In genomic region chr2:8606226-8606625, GRCh38 we compare ENCODE assay signal across 10 cellular contexts.
DNase-seq lines count a peak whose midpoint lies in the region; ATAC-seq and TF ChIP-seq lines count a peak whose summit lies in the region.
"Had no signal": no experiment of that assay in that cellular context is flagged by ENCODE, and none has a peak within 500 bp of the region (broad histone marks: within the 10 kb centered on the region; RNA-seq: fewer than 3 reads in every experiment).

No MANE protein-coding gene starts in this region.

- ATAC-seq in GM18907 (IDR thresholded peaks at IDR 0.05; ENCODE audit: unreplicated experiment): peak; percentile 94
- ATAC-seq in GM21717 (IDR thresholded peaks at IDR 0.05; ENCODE audit: unreplicated experiment): peak; percentile 94
- ATAC-seq in HG03175 (IDR thresholded peaks at IDR 0.05; ENCODE audit: unreplicated experiment): peak; percentile 91
- no peak for ATAC-seq in aorta (ENCODE audit: low FRiP score)
- ATAC-seq in T-cell (replicated peaks in 1 of 4): no peak
- ATAC-seq: pancreas had no signal

- in situ Hi-C loops in ACHN (cut with HindIII; ENCODE audit: low pct_ligation_motif_present, low pct_unique_long_range_greater_than_20kb, low sequenced_read_pairs): no loop called here

- H3K27me3 ChIP-seq in osteoblast (ENCODE audit: insufficient read depth, low read length): no peaks in the 10 kb centered on the region
- H3K27me3 ChIP-seq in aorta (ENCODE audit: control insufficient read depth in 1 of 2, insufficient read depth in 2 of 2, low read length in 1 of 2): no peaks in the 10 kb centered on the region
- no peaks in the 10 kb centered on the region for H3K27me3 ChIP-seq in BE2C
- H3K27me3 ChIP-seq: pancreas had no signal

- H3K9me3 Mint-ChIP-seq in T-cell: peaks cover 6 to 9% (median 7%) of the 10 kb centered on the region in 3 donors

- WGBS in aorta, 2 donors: 33 to 41% methylated on average over 8 of the region's 8 CpGs

- CTCF ChIA-PET in T-cell (lab: Charles Lee): no interaction called here

- DNase-seq in osteoblast (ENCODE audit: insufficient read length, low spot score, missing footprints): no peak
- DNase-seq in aorta: no peak
- DNase-seq in T-cell: no peak
- no peak for DNase-seq in ACHN
- no peak for DNase-seq in BE2C
- DNase-seq: pancreas had no signal

- H3K9me3 ChIP-seq in osteoblast (ENCODE audit: low read depth, low read length): no peaks in the 10 kb centered on the region
- H3K9me3 ChIP-seq in aorta (ENCODE audit: control insufficient read depth, low read length): no peaks in the 10 kb centered on the region
- H3K9me3 ChIP-seq in BE2C: no peaks in the 10 kb centered on the region
- H3K9me3 ChIP-seq: pancreas had no signal

- H3K36me3 ChIP-seq in osteoblast (ENCODE audit: insufficient read depth, low read length) (no peaks in the 10 kb centered on the region), aorta (ENCODE audit: control insufficient read depth in 1 of 2, insufficient read depth in 2 of 2, low read length in 1 of 2) (no peaks in the 10 kb centered on the region), BE2C (no peaks in the 10 kb centered on the region)
- H3K36me3 ChIP-seq: pancreas had no signal

- no peak overlapping the region for H3K4me3 Mint-ChIP-seq in T-cell

- no peak overlapping the region for H3K4me3 ChIP-seq in osteoblast (ENCODE audit: insufficient read depth, low read length)
- H3K4me3 ChIP-seq in aorta (ENCODE audit: low read length in 2 of 2): no peak overlapping the region
- H3K4me3 ChIP-seq in BE2C (ENCODE audit: low read depth, low read length): no peak overlapping the region
- H3K4me3 ChIP-seq: pancreas had no signal

- H3K4me2 ChIP-seq in osteoblast (ENCODE audit: insufficient read depth, low read length): peak overlapping the region; percentile 9

- intact Hi-C loops in aorta (cut with DNase I): no loop called here

- TF ChIP-seq CTCF in osteoblast (IDR thresholded peaks at IDR 0.05; ENCODE audit: extremely low read depth, low read depth, low read length) (no peak), BE2C (IDR thresholded peaks at IDR 0.05; ENCODE audit: low read depth, low read length) (no peak)

- no peaks in the 10 kb centered on the region for H3K36me3 Mint-ChIP-seq in T-cell

- no peaks in the 10 kb centered on the region for H3K79me2 ChIP-seq in osteoblast (ENCODE audit: insufficient read depth, low read length)

- H3K27ac Mint-ChIP-seq in T-cell: no peak overlapping the region

- no peak overlapping the region for H2AFZ ChIP-seq in osteoblast (ENCODE audit: low read length)

- no peaks in the 10 kb centered on the region for H3K27me3 Mint-ChIP-seq in T-cell

- H3K4me1 ChIP-seq in osteoblast (ENCODE audit: insufficient read depth, low read length): peaks cover 42% of the 10 kb centered on the region
- H3K4me1 ChIP-seq in aorta (ENCODE audit: control insufficient read depth in 1 of 2, insufficient read depth in 2 of 2, low read length in 2 of 2): no peaks in the 10 kb centered on the region
- H3K4me1 ChIP-seq in BE2C: 0 out of 2 replicates have a peak, but pooled peaks cover 2% of the 10 kb centered on the region
- H3K4me1 ChIP-seq: pancreas had no signal

- H3K27ac ChIP-seq in osteoblast (ENCODE audit: low read depth, low read length) (peak overlapping the region; percentile 57), aorta (ENCODE audit: low read depth in 1 of 2, low read length in 2 of 2) (no peak overlapping the region)
- H3K27ac ChIP-seq: HL-60, pancreas had no signal

- POLR2A ChIA-PET in T-cell (lab: Charles Lee): no interaction called here

- H3K4me1 Mint-ChIP-seq in T-cell: peaks cover 0 to 9% (median 9%) of the 10 kb centered on the region in 3 donors

- no peaks in the 10 kb centered on the region for H4K20me1 ChIP-seq in osteoblast (ENCODE audit: insufficient read depth, low read length)

Comparison
In these comparisons a context has a peak if more than half of its experiments do, and no peak if none do; other contexts are left out.
1. ATAC-seq: peak in GM18907 (single experiment), GM21717 (single experiment) and HG03175 (single experiment); none in aorta (single experiment) and T-cell (0 of 4).